8 cellular contexts compared by ENCODE assay signal in the genomic region with DNA sequence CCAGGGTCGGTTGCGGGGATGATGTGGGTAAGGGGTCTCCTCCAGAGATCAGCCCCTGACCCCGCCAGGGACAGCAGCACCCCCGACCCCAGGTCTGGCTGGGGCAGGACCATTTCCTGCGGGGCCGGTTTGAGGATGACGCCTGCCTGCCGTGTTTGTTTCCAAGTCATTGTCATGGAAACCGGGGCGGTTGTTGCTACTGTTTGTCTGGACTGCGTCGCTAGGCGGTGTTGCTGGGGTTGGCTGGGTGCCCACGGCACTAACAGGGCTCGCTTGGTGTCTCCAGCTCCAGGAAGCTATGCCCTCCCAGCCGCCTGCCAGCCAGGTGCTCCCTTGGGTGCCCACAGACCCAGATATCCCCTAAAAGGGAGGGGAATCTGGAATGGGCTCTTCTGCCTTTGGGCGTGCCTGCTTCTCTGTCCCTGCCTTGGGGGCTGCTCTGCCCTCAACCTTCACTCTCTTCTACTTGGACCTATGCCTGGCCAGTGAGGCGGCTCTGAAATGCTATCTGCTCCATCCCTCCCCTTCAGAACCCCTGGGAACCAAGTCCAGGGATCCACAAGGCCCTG. TPM values are rescaled to one million over a fixed set of nuclear protein-coding genes. Genes with fewer than 3 reads are reported as not detected.
DNase-seq lines count a peak whose midpoint lies in the region; FAIRE-seq and TF ChIP-seq lines count a peak whose summit lies in the region.

No MANE protein-coding gene starts in this region.

- no peaks in the 10 kb centered on the region for H3K27me3 ChIP-seq in endocrine pancreas (ENCODE audit: control insufficient read depth, insufficient read depth, low read length)

- H3K9me3 ChIP-seq in endocrine pancreas (ENCODE audit: control insufficient read depth, low read length), result no peaks in the 10 kb centered on the region

- FAIRE-seq in GM19239 (lab: Jason Lieb, UNC), result peak; percentile 93

- peak overlapping the region; percentile 82 for H3K9ac ChIP-seq in endocrine pancreas (ENCODE audit: control insufficient read depth, insufficient read depth, low read length)

- peak; percentile 94 for DNase-seq in AG09319 (ENCODE audit: extremely low read depth, low read depth)
- peak; percentile 98 for DNase-seq in GM19239 (ENCODE audit: insufficient read length, low spot score)
- peak; percentile 97 for DNase-seq in HT-29 (ENCODE audit: low spot score)
- DNase-seq in NK-92 treated with Interleukin-12 subunit alpha and Interleukin-12 subunit beta, amount 100 ng/mL, for 24 hours (lab: John Stamatoyannopoulos, UW), result peak; percentile 29
- peak; percentile 99 for DNase-seq in activated CD8-positive, alpha-beta memory T cell treated with anti-CD3 and anti-CD28 coated beads, Interleukin-2, amount 50 U/mL, for 1 hour (ENCODE audit: extremely low read depth)
- DNase-seq in mesenteric fat pad (ENCODE audit: low spot score), result peak; percentile 99
- DNase-seq in stimulated activated CD8-positive, alpha-beta memory T cell treated with anti-CD3 and anti-CD28 coated beads, Interleukin-15, amount 100 ng/mL, for 1 hour (ENCODE audit: low read depth), result peak; percentile 81

- no peaks in the 10 kb centered on the region for H3K36me3 ChIP-seq in endocrine pancreas (ENCODE audit: control insufficient read depth, insufficient read depth, low read length)

- no peak overlapping the region for H3K4me3 ChIP-seq in endocrine pancreas (ENCODE audit: control insufficient read depth, insufficient read depth, low read length)

- H3K4me1 ChIP-seq in endocrine pancreas (ENCODE audit: control insufficient read depth, insufficient read depth, low read length), result no peaks in the 10 kb centered on the region

- TF ChIP-seq CTCF in AG09319 (IDR thresholded peaks at IDR 0.05; ENCODE audit: low read depth, low read length), result no peak; the same call in 1 of the 2 replicates

RNA-seq across cellular contexts. Expression of gene CRIP1, which starts 4.7 kb away (rescaled TPM):
- 667 and 791 TPM in 2 replicates for total RNA-seq in HT-29 (2014; rRNA removed; shearing (Covaris generic))
- 64.8 TPM for total RNA-seq in mesenteric fat pad

RNA-seq across cellular contexts. Expression of gene CRIP2, which starts 7.3 kb away (rescaled TPM):
- 267 and 274 TPM in 2 replicates for total RNA-seq in HT-29 (2014; rRNA removed; shearing (Covaris generic))
- 82.8 TPM for total RNA-seq in mesenteric fat pad

RNA-seq across cellular contexts. Expression of gene TEDC1, which starts 9.1 kb away (rescaled TPM):
- total RNA-seq in HT-29 (2014; rRNA removed; shearing (Covaris generic)), result 112 and 140 TPM in 2 replicates
- 22.7 TPM for total RNA-seq in mesenteric fat pad

RNA-seq across cellular contexts. Expression of gene TMEM121, which starts 44.4 kb away (rescaled TPM):
- total RNA-seq in HT-29 (2014; rRNA removed; shearing (Covaris generic)), result 0.31 and 0.65 TPM in 2 replicates
- total RNA-seq in mesenteric fat pad, result 2.1 TPM

Comparison
In these comparisons a context has a peak if more than half of its experiments do, and no peak if none do; other contexts are left out.
1. DNase-seq: peak in every context shown above with its lines; median percentile 99 in activated CD8-positive, alpha-beta memory T cell treated with anti-CD3 and anti-CD28 coated beads, Interleukin-2, amount 50 U/mL, for 1 hour; 99 in mesenteric fat pad; 98 in GM19239; 97 in HT-29; 94 in AG09319; 81 in stimulated activated CD8-positive, alpha-beta memory T cell treated with anti-CD3 and anti-CD28 coated beads, Interleukin-15, amount 100 ng/mL, for 1 hour; 29 in NK-92 treated with Interleukin-12 subunit alpha and Interleukin-12 subunit beta, amount 100 ng/mL, for 24 hours.
2. RNA of gene CRIP1, which starts 4.7 kb away (total RNA-seq): 667 to 791 TPM in HT-29; 64.8 TPM in mesenteric fat pad (single experiment); every median in the first group is over 10 times any median in the second.